12 cellular contexts compared by ENCODE assay signal in genomic region chr5:133873936-133874585, GRCh38.
A peak's percentile ranks its signal among the peaks of the same experiment; 100 is the strongest.
DNase-seq lines count a peak whose midpoint lies in the region; ATAC-seq and TF ChIP-seq lines count a peak whose summit lies in the region.
"Had no signal": no experiment of that assay in that cellular context is flagged by ENCODE, and none has a peak within 500 bp of the region (broad histone marks: within the 10 kb centered on the region; RNA-seq: fewer than 3 reads in every experiment).

No MANE protein-coding gene starts in this region.

- WGBS in sigmoid colon, 2 donors = 77 to 94% methylated on average over 1 of the region's 1 CpG

- TF ChIP-seq CTCF in activated CD8-positive, alpha-beta T cell treated with anti-CD3 and anti-CD28 coated beads for 36 hours (IDR thresholded peaks at IDR 0.05) = no peak
- TF ChIP-seq CTCF in astrocyte of the spinal cord (IDR thresholded peaks at IDR 0.05; ENCODE audit: low read depth, low read length) (no peak), sigmoid colon (IDR thresholded peaks at IDR 0.05) (no peak)

- TF ChIP-seq POLR2A in sigmoid colon (IDR thresholded peaks at IDR 0.05) = no peak

- no peak for TF ChIP-seq EP300 in sigmoid colon (IDR thresholded peaks at IDR 0.05)

- H3K36me3 ChIP-seq in sigmoid colon = no peaks in the 10 kb centered on the region

- H3K4me3 ChIP-seq in astrocyte of the spinal cord (ENCODE audit: low read depth, low read length) (no peak overlapping the region), sigmoid colon (no peak overlapping the region)

- POLR2A ChIA-PET in activated CD8-positive, alpha-beta T cell treated with anti-CD3 and anti-CD28 coated beads for 36 hours (lab: Charles Lee) = interaction anchor here (0.6 to 1.2 kb wide), 2 partner anchors 11 to 258 kb away, joined by 3 to 5 read pairs; no protein-coding TSS in a partner anchor
- POLR2A ChIA-PET in activated CD8-positive, alpha-beta T cell treated with anti-CD3 and anti-CD28 coated beads, Interleukin-2, amount 10 ng/mL, durations not matched to agents 7 days and 5 days (lab: Charles Lee) = no interaction called here

- H3K36me3 Mint-ChIP-seq in activated CD8-positive, alpha-beta T cell treated with anti-CD3 and anti-CD28 coated beads for 36 hours (ENCODE audit: low read depth) = peaks cover 4% of the 10 kb centered on the region
- peaks cover 3% of the 10 kb centered on the region for H3K36me3 Mint-ChIP-seq in activated CD8-positive, alpha-beta T cell treated with anti-CD3 and anti-CD28 coated beads, Interleukin-2, amount 10 ng/mL, durations not matched to agents 7 days and 5 days (ENCODE audit: low read depth)

- in situ Hi-C loops in astrocyte of the spinal cord (cut with HindIII; ENCODE audit: low sequenced_read_pairs) = no loop called here

- peak overlapping the region; percentile 81 for H3K27ac Mint-ChIP-seq in activated CD8-positive, alpha-beta T cell treated with anti-CD3 and anti-CD28 coated beads for 36 hours
- no peak overlapping the region for H3K27ac Mint-ChIP-seq in activated CD8-positive, alpha-beta T cell treated with anti-CD3 and anti-CD28 coated beads, Interleukin-2, amount 10 ng/mL, durations not matched to agents 7 days and 5 days

- peak; percentile 83 for ATAC-seq in activated CD8-positive, alpha-beta T cell treated with anti-CD3 and anti-CD28 coated beads for 36 hours
- ATAC-seq in activated CD8-positive, alpha-beta T cell treated with anti-CD3 and anti-CD28 coated beads, Interleukin-2, amount 10 ng/mL, durations not matched to agents 7 days and 5 days = no peak
- no peak for ATAC-seq in GM21360 (IDR thresholded peaks at IDR 0.05; ENCODE audit: unreplicated experiment)
- ATAC-seq: esophagus mucosa had no signal

- H3K27ac ChIP-seq in sigmoid colon = no peak overlapping the region

- peaks cover 10% of the 10 kb centered on the region for H3K9me3 Mint-ChIP-seq in activated CD8-positive, alpha-beta T cell treated with anti-CD3 and anti-CD28 coated beads for 36 hours
- H3K9me3 Mint-ChIP-seq in activated CD8-positive, alpha-beta T cell treated with anti-CD3 and anti-CD28 coated beads, Interleukin-2, amount 10 ng/mL, durations not matched to agents 7 days and 5 days (ENCODE audit: insufficient read depth) = peaks cover 4% of the 10 kb centered on the region

- H3K4me3 Mint-ChIP-seq in activated CD8-positive, alpha-beta T cell treated with anti-CD3 and anti-CD28 coated beads for 36 hours = no peak overlapping the region
- H3K4me3 Mint-ChIP-seq in activated CD8-positive, alpha-beta T cell treated with anti-CD3 and anti-CD28 coated beads, Interleukin-2, amount 10 ng/mL, durations not matched to agents 7 days and 5 days = no peak overlapping the region

- peak; percentile 57 for DNase-seq in activated CD8-positive, alpha-beta T cell treated with anti-CD3 and anti-CD28 coated beads for 36 hours
- DNase-seq in activated CD8-positive, alpha-beta T cell treated with anti-CD3 and anti-CD28 coated beads, Interleukin-2, amount 10 ng/mL, durations not matched to agents 7 days and 5 days = no peak
- DNase-seq in LHCN-M2 (ENCODE audit: low read depth) (peak; percentile 17), astrocyte of the spinal cord (ENCODE audit: low read depth, low spot score) (peak; percentile 65), non-pigmented ciliary epithelial cell (ENCODE audit: low read depth) (peak; percentile 26), sigmoid colon (no peak), posterior cingulate gyrus (no peak)
- DNase-seq: NCI-H2081; occipital lobe; stimulated activated CD8-positive, alpha-beta memory T cell treated with anti-CD3 and anti-CD28 coated beads, Interleukin-4, amount 100 ng/mL, for 48 hours had no signal

- peaks cover 0 to 14% (median 0%) of the 10 kb centered on the region in 4 donors for H3K4me1 ChIP-seq in sigmoid colon

- intact Hi-C loops in activated CD8-positive, alpha-beta T cell treated with anti-CD3 and anti-CD28 coated beads for 36 hours (cut with micrococcal nuclease) = no loop called here
- intact Hi-C loops in sigmoid colon (cut with DNase I) = no loop called here
- intact Hi-C loops in posterior cingulate gyrus (cut with DNase I) = no loop called here

- peaks cover 4% of the 10 kb centered on the region for H3K27me3 Mint-ChIP-seq in activated CD8-positive, alpha-beta T cell treated with anti-CD3 and anti-CD28 coated beads for 36 hours
- H3K27me3 Mint-ChIP-seq in activated CD8-positive, alpha-beta T cell treated with anti-CD3 and anti-CD28 coated beads, Interleukin-2, amount 10 ng/mL, durations not matched to agents 7 days and 5 days (ENCODE audit: low read depth) = no peaks in the 10 kb centered on the region

- CTCF ChIA-PET in activated CD8-positive, alpha-beta T cell treated with anti-CD3 and anti-CD28 coated beads for 36 hours (lab: Charles Lee) = interaction anchor here (1.2 kb wide), 1 partner anchor 10 kb away, joined by 3 read pairs; no protein-coding TSS in a partner anchor
- CTCF ChIA-PET in activated CD8-positive, alpha-beta T cell treated with anti-CD3 and anti-CD28 coated beads, Interleukin-2, amount 10 ng/mL, durations not matched to agents 7 days and 5 days (lab: Charles Lee) = interaction anchor here (2.1 kb wide), 1 partner anchor 451 kb away, joined by 6 read pairs; no protein-coding TSS in a partner anchor

- H3K27me3 ChIP-seq in sigmoid colon = no peaks in the 10 kb centered on the region

- peaks cover 40% of the 10 kb centered on the region for H3K4me1 Mint-ChIP-seq in activated CD8-positive, alpha-beta T cell treated with anti-CD3 and anti-CD28 coated beads for 36 hours (ENCODE audit: low read depth)
- peaks cover 7% of the 10 kb centered on the region for H3K4me1 Mint-ChIP-seq in activated CD8-positive, alpha-beta T cell treated with anti-CD3 and anti-CD28 coated beads, Interleukin-2, amount 10 ng/mL, durations not matched to agents 7 days and 5 days (ENCODE audit: low read depth)

- H3K9me3 ChIP-seq in sigmoid colon = no peaks in the 10 kb centered on the region

Comparison
In these comparisons a context has a peak if more than half of its experiments do, and no peak if none do; other contexts are left out.
1. DNase-seq: peak in activated CD8-positive, alpha-beta T cell treated with anti-CD3 and anti-CD28 coated beads for 36 hours (single experiment), LHCN-M2 (single experiment), astrocyte of the spinal cord (single experiment) and non-pigmented ciliary epithelial cell (single experiment); none in activated CD8-positive, alpha-beta T cell treated with anti-CD3 and anti-CD28 coated beads, Interleukin-2, amount 10 ng/mL, durations not matched to agents 7 days and 5 days (single experiment), sigmoid colon (single experiment) and posterior cingulate gyrus (0 of 10).